Comparison of ENCODE assay signal across 8 cellular contexts in genomic region chr1:45499415-45499769, GRCh38. TPM values are rescaled to one million over a fixed set of nuclear protein-coding genes. Genes with fewer than 3 reads are reported as not detected.
A peak's percentile ranks its signal among the peaks of the same experiment; 100 is the strongest.
DNase-seq lines count a peak whose midpoint lies in the region; ATAC-seq and TF ChIP-seq lines count a peak whose summit lies in the region.

No MANE protein-coding gene starts in this region.

- peak overlapping the region; percentile 70 for H3K4me3 ChIP-seq in BJ (ENCODE audit: low read depth, low read length)
- peak overlapping the region; percentile 64 for H3K4me3 ChIP-seq in iPS-15b (ENCODE audit: low read depth, low read length)

- no peaks in the 10 kb centered on the region for H3K27me3 ChIP-seq in BJ (ENCODE audit: control insufficient read depth, insufficient read depth, low read length)
- no peaks in the 10 kb centered on the region for H3K27me3 ChIP-seq in iPS-15b (ENCODE audit: control insufficient read depth, insufficient read depth, low read length)

- CTCF ChIA-PET in BJ (lab: Yijun Ruan, JAX), result interaction anchor here (0.6 to 3.1 kb wide), 4 partner anchors 12 to 714 kb away, joined by 3 to 13 read pairs (median 3); no protein-coding TSS in a partner anchor
- CTCF ChIA-PET in activated CD4-positive, alpha-beta memory T cell treated with anti-CD3 and anti-CD28 coated beads, Interleukin-2, amount 10 ng/mL, durations not matched to agents 7 days and 5 days (lab: Charles Lee), result interaction anchor here (0.9 to 4.4 kb wide), 9 partner anchors 8 to 710 kb away, joined by 3 to 26 read pairs (median 6); partner anchors contain the start of genes MUTYH, TESK2, TOE1 and UROD

- peaks cover 3% of the 10 kb centered on the region for H3K4me1 ChIP-seq in iPS-15b (ENCODE audit: control insufficient read depth, insufficient read depth, low read length)

- H3K36me3 ChIP-seq in BJ (ENCODE audit: control insufficient read depth, insufficient read depth, low read length) (no peaks in the 10 kb centered on the region), iPS-15b (ENCODE audit: control insufficient read depth, insufficient read depth, low read length) (no peaks in the 10 kb centered on the region)

- POLR2A ChIA-PET in BJ (lab: Charles Lee), result no interaction called here
- POLR2A ChIA-PET in activated CD4-positive, alpha-beta memory T cell treated with anti-CD3 and anti-CD28 coated beads, Interleukin-2, amount 10 ng/mL, durations not matched to agents 7 days and 5 days (lab: Charles Lee), result interaction anchor here (0.7 to 5.0 kb wide), 17 partner anchors 9 to 778 kb away, joined by 3 to 64 read pairs (median 4); partner anchors contain the start of genes AKR1A1, DYNLT4, GPBP1L1 and HPDL

- peak overlapping the region; percentile 88 for H3K4me3 Mint-ChIP-seq in activated CD4-positive, alpha-beta memory T cell treated with anti-CD3 and anti-CD28 coated beads, Interleukin-2, amount 10 ng/mL, durations not matched to agents 7 days and 5 days
- peak overlapping the region; percentile 91 to 93 for H3K4me3 Mint-ChIP-seq in stimulated activated naive CD8-positive, alpha-beta T cell treated with anti-CD3 and anti-CD28 coated beads, Interleukin-15, amount 100 ng/mL, for 72 hours

- no peaks in the 10 kb centered on the region for H3K27me3 Mint-ChIP-seq in activated CD4-positive, alpha-beta memory T cell treated with anti-CD3 and anti-CD28 coated beads, Interleukin-2, amount 10 ng/mL, durations not matched to agents 7 days and 5 days
- no peaks in the 10 kb centered on the region for H3K27me3 Mint-ChIP-seq in stimulated activated naive CD8-positive, alpha-beta T cell treated with anti-CD3 and anti-CD28 coated beads, Interleukin-15, amount 100 ng/mL, for 72 hours

- no peaks in the 10 kb centered on the region for H3K36me3 Mint-ChIP-seq in activated CD4-positive, alpha-beta memory T cell treated with anti-CD3 and anti-CD28 coated beads, Interleukin-2, amount 10 ng/mL, durations not matched to agents 7 days and 5 days (ENCODE audit: low read depth)

- H3K4me1 Mint-ChIP-seq in activated CD4-positive, alpha-beta memory T cell treated with anti-CD3 and anti-CD28 coated beads, Interleukin-2, amount 10 ng/mL, durations not matched to agents 7 days and 5 days, result peaks cover 36% of the 10 kb centered on the region
- peaks cover 36% of the 10 kb centered on the region for H3K4me1 Mint-ChIP-seq in stimulated activated naive CD8-positive, alpha-beta T cell treated with anti-CD3 and anti-CD28 coated beads, Interleukin-15, amount 100 ng/mL, for 72 hours

- peak overlapping the region; percentile 77 for H3K27ac Mint-ChIP-seq in activated CD4-positive, alpha-beta memory T cell treated with anti-CD3 and anti-CD28 coated beads, Interleukin-2, amount 10 ng/mL, durations not matched to agents 7 days and 5 days
- H3K27ac Mint-ChIP-seq in stimulated activated naive CD8-positive, alpha-beta T cell treated with anti-CD3 and anti-CD28 coated beads, Interleukin-15, amount 100 ng/mL, for 72 hours, result peak overlapping the region; percentile 90 to 92

- H3K9me3 ChIP-seq in iPS-15b (ENCODE audit: control insufficient read depth, insufficient read depth, low read length), result no peaks in the 10 kb centered on the region

- H3K9me3 Mint-ChIP-seq in activated CD4-positive, alpha-beta memory T cell treated with anti-CD3 and anti-CD28 coated beads, Interleukin-2, amount 10 ng/mL, durations not matched to agents 7 days and 5 days, result no peaks in the 10 kb centered on the region
- H3K9me3 Mint-ChIP-seq in stimulated activated naive CD8-positive, alpha-beta T cell treated with anti-CD3 and anti-CD28 coated beads, Interleukin-15, amount 100 ng/mL, for 72 hours, result no peaks in the 10 kb centered on the region

- peak overlapping the region; percentile 13 for H3K9ac ChIP-seq in iPS-15b (ENCODE audit: low read depth, low read length)

- TF ChIP-seq CTCF in BJ (IDR thresholded peaks at IDR 0.05; ENCODE audit: insufficient read depth, low read depth, low read length), result no peak

- ATAC-seq in GM21528 (IDR thresholded peaks at IDR 0.05; ENCODE audit: low FRiP score, unreplicated experiment) (peak; percentile 1), HG03565 (IDR thresholded peaks at IDR 0.05; ENCODE audit: unreplicated experiment) (no peak)
- ATAC-seq in stimulated activated naive CD8-positive, alpha-beta T cell treated with anti-CD3 and anti-CD28 coated beads, Interleukin-15, amount 100 ng/mL, for 72 hours, result peak; percentile 26

- DNase-seq in BJ (ENCODE audit: low read depth), result no peak
- peak; percentile 40 for DNase-seq in activated CD4-positive, alpha-beta memory T cell treated with anti-CD3 and anti-CD28 coated beads, Interleukin-2, amount 10 ng/mL, durations not matched to agents 7 days and 5 days
- DNase-seq in stimulated activated naive CD8-positive, alpha-beta T cell treated with anti-CD3 and anti-CD28 coated beads, Interleukin-15, amount 100 ng/mL, for 72 hours, result peak in 1 of 2 donors; percentile 23
- no peak for DNase-seq in COLO829 (ENCODE audit: low spot score)
- DNase-seq in activated CD4-positive, alpha-beta T cell treated with anti-CD3 and anti-CD28 coated beads for 48 hours, result no peak

RNA-seq across cellular contexts. Expression of gene CCDC163, which starts 0.5 kb away (rescaled TPM):
- 1.4 and 1.6 TPM in 2 replicates for polyA plus RNA-seq in BJ (2011; rRNA removed)
- polyA minus RNA-seq in BJ (2011; rRNA and poly(A)+ RNA removed), result 0.85 and 0.87 TPM in 2 replicates
- total RNA-seq in activated CD4-positive, alpha-beta memory T cell treated with anti-CD3 and anti-CD28 coated beads, Interleukin-2, amount 10 ng/mL, durations not matched to agents 7 days and 5 days, result 1 to 10 TPM; 6.7 to 6.8 TPM

RNA-seq across cellular contexts. Expression of gene MMACHC, which starts 0.7 kb away (rescaled TPM):
- polyA plus RNA-seq in BJ (2011; rRNA removed), result 4.8 and 6.3 TPM in 2 replicates
- polyA minus RNA-seq in BJ (2011; rRNA and poly(A)+ RNA removed), result 11.0 and 20.0 TPM in 2 replicates
- 1 to 10 TPM; 4.0 to 4.4 TPM for total RNA-seq in activated CD4-positive, alpha-beta memory T cell treated with anti-CD3 and anti-CD28 coated beads, Interleukin-2, amount 10 ng/mL, durations not matched to agents 7 days and 5 days

RNA-seq across cellular contexts. Expression of gene TESK2, which starts 8.4 kb away (rescaled TPM):
- polyA plus RNA-seq in BJ (2011; rRNA removed), result 2.4 and 2.5 TPM in 2 replicates
- 1.8 and 2.2 TPM in 2 replicates for polyA minus RNA-seq in BJ (2011; rRNA and poly(A)+ RNA removed)
- 1 to 10 TPM; 3.7 to 4.3 TPM for total RNA-seq in activated CD4-positive, alpha-beta memory T cell treated with anti-CD3 and anti-CD28 coated beads, Interleukin-2, amount 10 ng/mL, durations not matched to agents 7 days and 5 days

RNA-seq across cellular contexts. Expression of gene PRDX1, which starts 22.3 kb away (rescaled TPM):
- polyA plus RNA-seq in BJ (2011; rRNA removed), result 414 and 752 TPM in 2 replicates
- polyA minus RNA-seq in BJ (2011; rRNA and poly(A)+ RNA removed), result 86.6 and 111 TPM in 2 replicates
- total RNA-seq in activated CD4-positive, alpha-beta memory T cell treated with anti-CD3 and anti-CD28 coated beads, Interleukin-2, amount 10 ng/mL, durations not matched to agents 7 days and 5 days, result 100 to 1,000 TPM; 296 to 309 TPM

RNA-seq across cellular contexts. Expression of gene AKR1A1, which starts 51.2 kb away (rescaled TPM):
- polyA plus RNA-seq in BJ (2011; rRNA removed), result 161 and 188 TPM in 2 replicates
- 70.5 and 117 TPM in 2 replicates for polyA minus RNA-seq in BJ (2011; rRNA and poly(A)+ RNA removed)
- 100 to 1,000 TPM; 144 TPM for total RNA-seq in activated CD4-positive, alpha-beta memory T cell treated with anti-CD3 and anti-CD28 coated beads, Interleukin-2, amount 10 ng/mL, durations not matched to agents 7 days and 5 days
